Comparison of ENCODE assay signal across 23 cellular contexts in the genomic region with DNA sequence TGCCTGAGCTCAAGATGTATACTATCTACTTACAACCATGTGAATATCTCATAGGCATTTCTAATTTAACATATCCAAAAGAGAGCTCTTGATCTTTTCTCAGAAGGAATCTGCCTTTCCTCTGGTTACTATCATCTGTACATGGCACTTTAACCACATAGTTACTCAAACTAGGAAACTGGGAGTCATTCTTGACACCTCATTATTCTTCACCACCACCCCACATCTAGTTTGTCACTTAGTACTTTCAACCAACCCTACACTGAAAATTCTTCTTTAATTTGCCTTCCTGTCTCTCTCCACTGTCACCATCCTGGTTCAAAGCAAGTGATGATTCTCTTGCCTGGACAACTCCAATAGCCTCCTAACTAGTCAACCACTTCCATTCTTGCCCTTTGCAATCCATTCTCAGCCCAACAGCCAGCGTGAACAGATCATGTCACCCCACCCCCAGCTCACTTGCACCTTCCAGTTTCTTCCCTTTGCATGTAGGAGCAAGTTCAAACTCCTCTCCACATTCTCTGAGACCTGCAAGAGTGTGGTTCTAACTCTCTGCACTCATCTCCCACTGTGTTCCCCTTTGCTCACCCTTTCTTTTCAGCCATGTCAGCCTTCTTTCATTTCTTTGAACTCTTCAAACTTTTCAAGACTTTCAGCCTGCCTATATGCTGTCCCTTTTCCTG.
"Had no signal": no experiment of that assay in that cellular context is flagged by ENCODE, and none has a peak within 500 bp of the region (broad histone marks: within the 10 kb centered on the region; RNA-seq: fewer than 3 reads in every experiment).

No MANE protein-coding gene starts in this region.

- H3K36me3 ChIP-seq: heart right ventricle, left lung, ovary, right lobe of liver, stomach, tibial artery, upper lobe of right lung had no signal

- H3K27ac Mint-ChIP-seq: progenitor cell of endocrine pancreas had no signal

- H3K4me3 ChIP-seq: coronary artery, dorsolateral prefrontal cortex, heart right ventricle, left lung, ovary, right lobe of liver, SK-N-MC, skin epidermis, stomach, tibial artery, upper lobe of right lung had no signal

- DNase-seq: activated CD4-positive, alpha-beta T cell treated with anti-CD3 and anti-CD28 coated beads for 48 hours; activated CD4-positive, alpha-beta T cell treated with anti-CD3 and anti-CD28 coated beads, Interleukin-2, amount 50 U/mL, for 48 hours; activated CD4-positive, CD25-positive, alpha-beta regulatory T cell; activated CD8-positive, alpha-beta memory T cell treated with anti-CD3 and anti-CD28 coated beads, Interleukin-2, amount 50 U/mL, for 48 hours; activated gamma-delta T cell; activated naive CD4-positive, alpha-beta T cell treated with anti-CD3 and anti-CD28 coated beads, Interleukin-2, amount 50 U/mL, for 16 hours; anterior cingulate cortex; dorsolateral prefrontal cortex; effector memory CD4-positive, alpha-beta T cell; foreskin melanocyte; heart right ventricle; left lung; ovary; right lobe of liver; stimulated activated CD4-positive, alpha-beta T cell treated with anti-CD3 and anti-CD28 coated beads, Interleukin-12 subunit alpha, Interleukin-12 subunit beta, amount 100 ng/mL, for 4 hours; stimulated activated CD4-positive, alpha-beta T cell treated with anti-CD3 and anti-CD28 coated beads, Interleukin-4, amount 100 ng/mL, for 1 hour; stomach; tibial artery; upper lobe of right lung had no signal

- ATAC-seq: heart right ventricle, left lung, right lobe of liver, upper lobe of right lung had no signal

- H3K4me1 ChIP-seq: heart right ventricle, left lung, right lobe of liver, stomach, upper lobe of right lung had no signal

- H3K27ac ChIP-seq: coronary artery, dorsolateral prefrontal cortex, heart right ventricle, left lung, ovary, right lobe of liver, SK-N-MC, stomach, tibial artery, upper lobe of right lung had no signal

- H3K27me3 ChIP-seq: left lung, ovary, right lobe of liver, stomach, tibial artery, upper lobe of right lung had no signal

- H3K9me3 ChIP-seq: heart right ventricle, left lung, ovary, right lobe of liver, stomach, tibial artery, upper lobe of right lung had no signal
